Comparison of ENCODE assay signal across 1 cellular context in genomic region chr9:3191715-3192114, GRCh38.
TF ChIP-seq lines count a peak whose summit lies in the region.

No MANE protein-coding gene starts in this region.

TF ChIP-seq in GM23338, 12 proteins besides CTCF, POLR2A, EP300 and RAD21 (continued from another document):
- TF ChIP-seq ZNF331 (CRISPR knock-in tag; IDR thresholded peaks at IDR 0.05; ENCODE audit: low read depth): no peak
- TF ChIP-seq ETS1 (IDR thresholded peaks at IDR 0.05): no peak
